In the genomic region with DNA sequence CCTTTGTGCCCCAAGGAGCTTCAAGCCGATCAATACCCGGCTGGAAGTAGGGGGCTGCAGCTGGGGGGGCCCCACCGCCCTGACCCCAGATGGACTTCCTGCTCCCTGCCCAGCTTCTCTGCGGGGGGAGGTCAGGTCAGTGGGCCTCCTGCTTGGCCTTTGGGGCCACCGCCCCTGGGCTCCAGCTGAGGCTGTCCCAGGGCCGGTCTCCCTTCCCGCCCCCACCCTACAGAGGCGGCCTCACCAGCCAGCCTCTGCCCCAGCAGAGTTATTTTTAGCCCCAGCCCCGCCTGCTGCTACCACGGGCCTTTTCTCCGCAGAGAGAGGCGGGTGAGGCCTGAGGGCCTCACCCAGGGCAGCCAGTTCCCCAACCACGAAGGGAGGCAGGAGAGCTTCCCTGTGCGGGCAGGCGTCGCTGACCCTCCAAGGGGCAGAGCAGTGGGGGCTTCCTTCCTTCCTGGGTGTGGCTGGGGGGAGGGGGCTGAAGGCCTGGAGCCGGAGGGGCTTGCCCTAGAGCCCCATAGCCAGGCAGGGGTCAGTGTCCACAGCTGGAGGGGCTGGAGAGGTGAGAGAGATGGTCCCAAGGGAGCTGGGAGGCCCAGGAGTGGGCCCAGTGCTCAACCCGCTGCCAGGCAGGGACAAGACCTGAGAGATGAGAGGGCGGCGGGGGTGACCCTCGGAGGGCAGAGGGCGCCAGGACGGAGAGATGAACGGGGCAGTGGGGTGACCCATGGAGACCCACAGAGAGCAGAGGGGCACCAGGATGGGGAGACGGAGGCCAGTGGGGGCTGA, we compare ENCODE assay signal across 8 cellular contexts. TPM values are rescaled to one million over a fixed set of nuclear protein-coding genes. Genes with fewer than 3 reads are reported as not detected.
DNase-seq lines count a peak whose midpoint lies in the region; ATAC-seq and TF ChIP-seq lines count a peak whose summit lies in the region.

No MANE protein-coding gene starts in this region.

- no peak for TF ChIP-seq CTCF in ascending aorta (IDR thresholded peaks at IDR 0.05)

- H3K4me1 Mint-ChIP-seq in stimulated activated naive CD8-positive, alpha-beta T cell treated with anti-CD3 and anti-CD28 coated beads, Interleukin-15, Interleukin-2, amounts not matched to agents 100 ng/mL and 50 ng/mL, for 24 hours (ENCODE audit: low read depth): peaks cover 34% of the 10 kb centered on the region

- ATAC-seq in GM21723 (IDR thresholded peaks at IDR 0.05; ENCODE audit: unreplicated experiment): peak; percentile 51
- no peak for ATAC-seq in HG03159 (IDR thresholded peaks at IDR 0.05; ENCODE audit: unreplicated experiment)

- H3K36me3 Mint-ChIP-seq in stimulated activated naive CD8-positive, alpha-beta T cell treated with anti-CD3 and anti-CD28 coated beads, Interleukin-15, Interleukin-2, amounts not matched to agents 100 ng/mL and 50 ng/mL, for 24 hours (ENCODE audit: low read depth): no peaks in the 10 kb centered on the region

- no peaks in the 10 kb centered on the region for H3K27me3 ChIP-seq in ascending aorta
- H3K27me3 ChIP-seq in layer of hippocampus (ENCODE audit: control insufficient read depth, insufficient read depth, low read length): no peaks in the 10 kb centered on the region

- H3K9me3 Mint-ChIP-seq in stimulated activated naive CD8-positive, alpha-beta T cell treated with anti-CD3 and anti-CD28 coated beads, Interleukin-15, Interleukin-2, amounts not matched to agents 100 ng/mL and 50 ng/mL, for 24 hours: no peaks in the 10 kb centered on the region

- H3K4me3 Mint-ChIP-seq in stimulated activated naive CD8-positive, alpha-beta T cell treated with anti-CD3 and anti-CD28 coated beads, Interleukin-15, Interleukin-2, amounts not matched to agents 100 ng/mL and 50 ng/mL, for 24 hours: no peak overlapping the region

- H3K4me1 ChIP-seq in ascending aorta: peaks cover 13 to 31% of the 10 kb centered on the region in 2 donors

- no peaks in the 10 kb centered on the region for H3K36me3 ChIP-seq in ascending aorta

- H3K4me3 ChIP-seq in ascending aorta: peak overlapping the region; percentile 18 to 56

- peak overlapping the region; percentile 52 for H3K27ac Mint-ChIP-seq in stimulated activated naive CD8-positive, alpha-beta T cell treated with anti-CD3 and anti-CD28 coated beads, Interleukin-15, Interleukin-2, amounts not matched to agents 100 ng/mL and 50 ng/mL, for 24 hours

- no peaks in the 10 kb centered on the region for H3K9me3 ChIP-seq in ascending aorta

- H3K27ac ChIP-seq in ascending aorta (peak overlapping the region; percentile 84 to 86), layer of hippocampus (ENCODE audit: low read depth, low read length) (peak overlapping the region; percentile 87)

- peak; percentile 45 for DNase-seq in DMS153 treated with DMSO at 0.1 percent for 48 hours (lab: John Stamatoyannopoulos, UW; ENCODE audit: unreplicated experiment)
- DNase-seq in NCI-H510A treated with DMSO at 0.1 percent for 48 hours (lab: John Stamatoyannopoulos, UW): peak; percentile 67
- DNase-seq in ascending aorta (ENCODE audit: low spot score in 2 of 2): peak; percentile 58 to 89
- DNase-seq in 8988T: no peak

- intact Hi-C loops in ascending aorta (cut with DNase I): loop anchor here (1.0 to 2.0 kb wide), 3 partner anchors 24 to 115 kb away; a partner anchor contains a TSS

- H3K27me3 Mint-ChIP-seq in stimulated activated naive CD8-positive, alpha-beta T cell treated with anti-CD3 and anti-CD28 coated beads, Interleukin-15, Interleukin-2, amounts not matched to agents 100 ng/mL and 50 ng/mL, for 24 hours: no peaks in the 10 kb centered on the region

RNA-seq across cellular contexts. Expression of a gene that starts 24.6 kb away (rescaled TPM):
- total RNA-seq in ascending aorta: 24.4 TPM
